ENCODE assay signal across 7 cellular contexts in the genomic region with DNA sequence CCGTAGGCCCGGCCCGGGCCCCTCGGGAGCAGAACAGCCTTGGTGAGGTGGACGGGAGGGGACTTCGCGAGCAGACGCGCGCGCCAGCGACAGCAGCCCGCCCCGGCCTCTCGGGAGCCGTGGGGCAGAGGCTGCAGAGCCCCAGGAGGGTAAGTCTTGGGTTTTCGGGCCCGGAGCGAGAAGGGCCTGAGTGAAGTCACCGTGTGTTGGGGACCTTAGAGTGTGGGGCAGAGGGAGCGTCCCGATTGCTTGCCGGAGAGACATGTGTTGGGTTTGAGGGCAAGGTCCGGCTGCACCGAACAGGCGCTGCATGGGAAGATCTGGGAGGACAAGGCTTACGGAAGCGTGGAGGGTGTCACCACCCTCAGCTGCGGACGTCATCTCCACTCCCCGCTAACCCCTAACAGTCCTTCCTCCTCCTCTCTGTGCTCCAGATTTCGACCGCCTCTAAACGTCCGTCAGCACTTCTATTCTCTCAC. TPM values are rescaled to one million over a fixed set of nuclear protein-coding genes. Genes with fewer than 3 reads are reported as not detected.
A peak's percentile ranks its signal among the peaks of the same experiment; 100 is the strongest.
DNase-seq lines count a peak whose midpoint lies in the region; ATAC-seq and TF ChIP-seq lines count a peak whose summit lies in the region.
"Not testable (repeated sequence)": the region's sequence is repeated elsewhere in the genome, so short reads cannot be mapped to it uniquely, and the experiment has no call there.

No MANE protein-coding gene starts in this region.

- not testable (repeated sequence) for H3K27me3 Mint-ChIP-seq in activated T-helper 17 cell treated with anti-CD3 and anti-CD28 coated beads, Interleukin-2, amount 50 U/mL, for 72 hours

- peak overlapping the region; percentile 97 for H3K27ac Mint-ChIP-seq in activated T-helper 17 cell treated with anti-CD3 and anti-CD28 coated beads, Interleukin-2, amount 50 U/mL, for 72 hours

- peaks cover 10% of the 10 kb centered on the region for H3K36me3 ChIP-seq in SJSA1
- H3K36me3 ChIP-seq in right lobe of liver = not testable (repeated sequence)

- peak; percentile 25 for ATAC-seq in activated T-helper 17 cell treated with anti-CD3 and anti-CD28 coated beads, Interleukin-2, amount 50 U/mL, for 72 hours (replicated peaks)
- ATAC-seq in right lobe of liver = peak; percentile 53 to 69 (median 62)

- 0% methylated on average over 7 of the region's 35 CpGs for WGBS in right lobe of liver (ENCODE audit: insufficient coverage, low coverage, low lambda C conversion rate, missing lambda C conversion rate)

- in situ Hi-C loops in GM13977 (cut with MboI; ENCODE audit: low pct_unique_long_range_greater_than_20kb, low sequenced_read_pairs, unreplicated experiment) = not testable (repeated sequence)

- H3K27me3 ChIP-seq in SJSA1 (replicated peaks); right lobe of liver: not testable (repeated sequence)

- H3K9me3 ChIP-seq in SJSA1 (replicated peaks); right lobe of liver: not testable (repeated sequence)

- not testable (repeated sequence) for H3K9me3 Mint-ChIP-seq in activated T-helper 17 cell treated with anti-CD3 and anti-CD28 coated beads, Interleukin-2, amount 50 U/mL, for 72 hours

- peaks cover 46% of the 10 kb centered on the region for H3K36me3 Mint-ChIP-seq in activated T-helper 17 cell treated with anti-CD3 and anti-CD28 coated beads, Interleukin-2, amount 50 U/mL, for 72 hours (ENCODE audit: low read depth)

- H3K4me1 ChIP-seq in SJSA1 (replicated peaks); right lobe of liver: not testable (repeated sequence)

- H3K4me3 Mint-ChIP-seq in activated T-helper 17 cell treated with anti-CD3 and anti-CD28 coated beads, Interleukin-2, amount 50 U/mL, for 72 hours = peak overlapping the region; percentile 96

- H3K4me3 ChIP-seq in Jurkat, Clone E6-1 (ENCODE audit: low read length) = peak overlapping the region; percentile 80
- peak overlapping the region; percentile 57 for H3K4me3 ChIP-seq in SJSA1
- peak overlapping the region; percentile 65 for H3K4me3 ChIP-seq in epithelial cell of esophagus (ENCODE audit: low read length)
- peak overlapping the region; percentile 71 to 83 (median 74) for H3K4me3 ChIP-seq in right lobe of liver

- DNase-seq in GM13977 (ENCODE audit: low spot score) = peak; percentile 35
- DNase-seq in Jurkat, Clone E6-1 (ENCODE audit: low read depth, low spot score) = peak; percentile 35
- DNase-seq in SJSA1 (ENCODE audit: low read depth in 1 of 2, low spot score in 2 of 2) = peak; percentile 53 to 54
- peak; percentile 60 for DNase-seq in epithelial cell of esophagus (ENCODE audit: low read depth)
- DNase-seq in right lobe of liver = peak; percentile 82 to 90 (median 89)
- DNase-seq in smooth muscle cell of the brain vasculature (ENCODE audit: low read depth, low spot score) = peak; percentile 10

- not testable (repeated sequence) for TF ChIP-seq CTCF in GM13977 (IDR thresholded peaks at IDR 0.05; ENCODE audit: extremely low read depth, insufficient read depth, missing control alignments); epithelial cell of esophagus (IDR thresholded peaks at IDR 0.05; ENCODE audit: insufficient read depth, low read depth, low read length, missing control alignments); right lobe of liver (IDR thresholded peaks at IDR 0.05)

- intact Hi-C loops in right lobe of liver (cut with DNase I) = not testable (repeated sequence)

- TF ChIP-seq POLR2A in right lobe of liver (IDR thresholded peaks at IDR 0.05) = peak; percentile 31

- H3K4me1 Mint-ChIP-seq in activated T-helper 17 cell treated with anti-CD3 and anti-CD28 coated beads, Interleukin-2, amount 50 U/mL, for 72 hours = not testable (repeated sequence)

- H3K27ac ChIP-seq in SJSA1 = peak overlapping the region; percentile 81
- peak overlapping the region; percentile 84 to 96 (median 92) for H3K27ac ChIP-seq in right lobe of liver

RNA-seq across cellular contexts. Expression of a gene that starts 45.1 kb away (rescaled TPM):
- polyA plus RNA-seq in Jurkat, Clone E6-1 (2012; ENCODE audit: insufficient read depth, insufficient read length) = 41.9 TPM
- total RNA-seq in SJSA1 (2014; rRNA removed; shearing (Covaris generic)) = 5.4 and 5.8 TPM in 2 replicates
- 100 to 1,000 TPM in 1 of 2 donors, 10 to 100 TPM in 1; 86.1 to 132 TPM for total RNA-seq in activated T-helper 17 cell treated with anti-CD3 and anti-CD28 coated beads, Interleukin-2, amount 50 U/mL, for 72 hours
- 10 to 100 TPM; 14.2 to 19.0 (median 16.6) TPM for total RNA-seq in right lobe of liver

RNA-seq across cellular contexts. Expression of a gene that starts 51.8 kb away (rescaled TPM):
- polyA plus RNA-seq in Jurkat, Clone E6-1 (2012; ENCODE audit: insufficient read depth, insufficient read length) = 3.4 TPM
- 4.5 and 4.6 TPM in 2 replicates for total RNA-seq in SJSA1 (2014; rRNA removed; shearing (Covaris generic))
- 1 to 10 TPM; 2.0 to 2.9 TPM for total RNA-seq in activated T-helper 17 cell treated with anti-CD3 and anti-CD28 coated beads, Interleukin-2, amount 50 U/mL, for 72 hours
- total RNA-seq in right lobe of liver = 10 to 100 TPM in 1 of 6 experiments, 1 to 10 TPM in 5; 1.2 to 10.1 (median 2.5) TPM

Comparison
In these comparisons a context has a peak if more than half of its experiments do, and no peak if none do; other contexts are left out.
1. Peak in every context shown above with its lines: DNase-seq, ATAC-seq, H3K4me3 ChIP-seq and H3K27ac ChIP-seq.
2. DNase-seq: peak in every context shown above with its lines; median percentile 89 in right lobe of liver; 60 in epithelial cell of esophagus; 54 in SJSA1; 35 in GM13977; 35 in Jurkat, Clone E6-1; 10 in smooth muscle cell of the brain vasculature.
3. RNA of a gene that starts 45.1 kb away (total RNA-seq): 86.1 to 132 TPM in activated T-helper 17 cell treated with anti-CD3 and anti-CD28 coated beads, Interleukin-2, amount 50 U/mL, for 72 hours; 14.2 to 19.0 TPM in right lobe of liver and 5.4 to 5.8 TPM in SJSA1; every median in the first group is over 4 times any median in the second.